In the genomic region with DNA sequence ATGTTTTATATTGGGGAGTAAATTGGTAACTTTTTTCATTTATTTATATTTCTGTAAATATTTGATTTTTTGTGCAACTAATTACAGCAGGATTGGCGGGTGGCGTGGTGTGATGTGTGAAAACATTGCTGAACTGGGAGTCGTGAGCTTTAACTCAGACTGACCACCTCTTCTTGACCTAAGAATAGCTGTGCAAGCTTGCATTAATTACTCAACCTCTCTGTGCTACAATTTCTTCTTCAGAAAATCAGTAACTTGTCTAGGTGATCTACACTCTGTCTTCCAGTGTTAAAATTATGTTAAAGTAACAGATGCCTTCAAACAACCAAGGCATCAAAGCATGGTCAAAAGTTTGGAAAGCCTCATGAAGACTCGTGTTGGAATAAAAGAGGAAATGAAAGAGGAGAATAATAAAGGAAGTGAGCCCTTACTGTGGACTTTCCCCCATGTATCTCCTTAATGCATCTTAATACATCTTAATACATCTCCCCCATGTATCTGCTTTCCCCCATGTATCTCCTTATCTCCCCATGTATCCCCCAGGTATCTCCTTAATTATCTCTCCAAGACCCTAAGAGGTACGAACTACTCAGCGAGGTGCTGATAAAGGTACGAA, we compare ENCODE assay signal across 17 cellular contexts.
"Had no signal": no experiment of that assay in that cellular context is flagged by ENCODE, and none has a peak within 500 bp of the region (broad histone marks: within the 10 kb centered on the region; RNA-seq: fewer than 3 reads in every experiment).

No MANE protein-coding gene starts in this region.

- H3K27me3 ChIP-seq: dorsolateral prefrontal cortex, heart left ventricle, left lung, neural progenitor cell, ovary, transverse colon had no signal

- H3K27me3 Mint-ChIP-seq: activated CD4-positive, alpha-beta memory T cell treated with anti-CD3 and anti-CD28 coated beads, Interleukin-2, amount 10 ng/mL, durations not matched to agents 7 days and 5 days; activated CD4-positive, alpha-beta T cell treated with anti-CD3 and anti-CD28 coated beads for 36 hours; activated naive CD8-positive, alpha-beta T cell treated with anti-CD3 and anti-CD28 coated beads for 36 hours; stimulated activated memory B cell treated with anti-CD40 and anti-IgM and Interleukin-4, amounts not matched to agents 10 μg/mL and 1 μg/mL and 100 μg/mL, for 72 hours had no signal

- H3K4me3 ChIP-seq: dorsolateral prefrontal cortex, heart left ventricle, left lung, neural progenitor cell, ovary, skin epidermis, transverse colon had no signal

- H3K9ac ChIP-seq: neural progenitor cell had no signal

- H3K4me3 Mint-ChIP-seq: activated CD4-positive, alpha-beta memory T cell treated with anti-CD3 and anti-CD28 coated beads, Interleukin-2, amount 10 ng/mL, durations not matched to agents 7 days and 5 days; activated CD4-positive, alpha-beta T cell treated with anti-CD3 and anti-CD28 coated beads for 36 hours; activated naive CD8-positive, alpha-beta T cell treated with anti-CD3 and anti-CD28 coated beads for 36 hours; activated T-cell treated with anti-CD3 and anti-CD28 coated beads, Interleukin-2, amount 50 U/mL, for 72 hours; neural progenitor cell; stimulated activated memory B cell treated with anti-CD40 and anti-IgM and Interleukin-4, amounts not matched to agents 10 μg/mL and 1 μg/mL and 100 μg/mL, for 72 hours had no signal

- H3K9me3 Mint-ChIP-seq: activated CD4-positive, alpha-beta memory T cell treated with anti-CD3 and anti-CD28 coated beads, Interleukin-2, amount 10 ng/mL, durations not matched to agents 7 days and 5 days; activated naive CD8-positive, alpha-beta T cell treated with anti-CD3 and anti-CD28 coated beads for 36 hours; activated T-cell treated with anti-CD3 and anti-CD28 coated beads, Interleukin-2, amount 50 U/mL, for 72 hours; neural progenitor cell had no signal

- H3K9me3 ChIP-seq: heart left ventricle, left lung, ovary, transverse colon had no signal

- H3K36me3 ChIP-seq: neural progenitor cell, ovary had no signal

- H3K36me3 Mint-ChIP-seq: stimulated activated memory B cell treated with anti-CD40 and anti-IgM and Interleukin-4, amounts not matched to agents 10 μg/mL and 1 μg/mL and 100 μg/mL, for 72 hours had no signal

- H3K4me1 Mint-ChIP-seq: activated CD4-positive, alpha-beta memory T cell treated with anti-CD3 and anti-CD28 coated beads, Interleukin-2, amount 10 ng/mL, durations not matched to agents 7 days and 5 days; activated CD4-positive, alpha-beta T cell treated with anti-CD3 and anti-CD28 coated beads for 36 hours had no signal

- DNase-seq: activated CD4-positive, alpha-beta memory T cell treated with anti-CD3 and anti-CD28 coated beads, Interleukin-2, amount 10 ng/mL, durations not matched to agents 7 days and 5 days; activated CD4-positive, alpha-beta T cell treated with anti-CD3 and anti-CD28 coated beads for 36 hours; activated CD8-positive, alpha-beta memory T cell treated with anti-CD3 and anti-CD28 coated beads, Interleukin-2, amount 50 U/mL, for 4 hours; activated gamma-delta T cell treated with Interleukin-2 at 50 U/mL for 16 hours; activated naive CD8-positive, alpha-beta T cell treated with anti-CD3 and anti-CD28 coated beads for 36 hours; activated T-cell treated with anti-CD3 and anti-CD28 coated beads, Interleukin-2, amount 50 U/mL, for 72 hours; dorsolateral prefrontal cortex; heart left ventricle; left lung; ovary; substantia nigra; T-helper 9 cell; transverse colon had no signal

- H3K4me2 ChIP-seq: neural progenitor cell had no signal

- H3K27ac Mint-ChIP-seq: activated CD4-positive, alpha-beta memory T cell treated with anti-CD3 and anti-CD28 coated beads, Interleukin-2, amount 10 ng/mL, durations not matched to agents 7 days and 5 days; activated CD4-positive, alpha-beta T cell treated with anti-CD3 and anti-CD28 coated beads for 36 hours; activated naive CD8-positive, alpha-beta T cell treated with anti-CD3 and anti-CD28 coated beads for 36 hours; activated T-cell treated with anti-CD3 and anti-CD28 coated beads, Interleukin-2, amount 50 U/mL, for 72 hours; neural progenitor cell; stimulated activated memory B cell treated with anti-CD40 and anti-IgM and Interleukin-4, amounts not matched to agents 10 μg/mL and 1 μg/mL and 100 μg/mL, for 72 hours had no signal

- H3K27ac ChIP-seq: dorsolateral prefrontal cortex, left lung, neural progenitor cell, ovary, transverse colon, VCaP had no signal

- ATAC-seq: activated CD4-positive, alpha-beta T cell treated with anti-CD3 and anti-CD28 coated beads for 36 hours; activated T-cell treated with anti-CD3 and anti-CD28 coated beads, Interleukin-2, amount 50 U/mL, for 72 hours; heart left ventricle; left lung had no signal

- H2AFZ ChIP-seq: neural progenitor cell had no signal
